Comparison of ENCODE assay signal across 1 cellular context in the genomic region with DNA sequence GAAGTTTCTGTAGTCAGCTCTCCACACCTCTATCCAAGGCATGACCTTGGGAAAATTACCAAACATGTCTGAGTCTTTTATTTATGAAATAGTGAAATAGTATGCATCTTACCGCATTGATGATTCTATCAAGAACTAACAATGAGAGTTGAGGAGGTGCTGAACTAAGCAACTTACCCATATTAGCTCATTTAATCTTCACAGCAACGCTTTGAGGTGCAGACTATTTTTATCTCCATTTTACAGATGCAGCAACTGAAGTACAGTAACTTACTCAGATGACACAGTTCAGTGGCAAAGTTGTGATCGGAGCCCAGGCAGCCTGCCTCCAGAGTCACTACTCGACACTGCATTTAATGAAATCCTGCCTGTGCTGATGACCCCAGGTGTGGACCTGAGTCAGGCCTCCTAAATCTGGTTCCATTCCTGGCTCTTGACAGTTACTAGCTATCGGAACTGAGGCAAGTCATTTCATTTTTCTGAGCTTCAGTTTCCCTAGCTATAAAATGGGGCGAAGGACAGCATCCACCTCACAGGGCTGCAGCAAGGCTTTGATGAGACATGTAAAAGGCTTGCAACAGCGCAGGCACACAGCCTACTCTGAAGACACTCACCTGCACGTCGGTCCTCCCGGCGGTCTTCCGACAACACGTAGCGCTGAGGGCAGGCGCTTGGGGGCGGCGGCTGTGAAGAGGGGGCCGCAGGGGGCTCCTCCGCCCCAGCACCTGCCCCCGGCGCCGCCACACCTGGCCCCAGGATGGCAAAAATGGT.
TF ChIP-seq lines count a peak whose summit lies in the region.

No MANE protein-coding gene starts in this region.

TF ChIP-seq in GM12878, 131 proteins besides CTCF, POLR2A, EP300 and RAD21:
- TF ChIP-seq DPF2 (IDR thresholded peaks at IDR 0.05): no peak
- no peak for TF ChIP-seq JUNB (IDR thresholded peaks at IDR 0.05)
- TF ChIP-seq EZH2 (IDR thresholded peaks at IDR 0.05; ENCODE audit: borderline replicate concordance, control insufficient read depth, low read depth, low read length): no peak
- no peak for TF ChIP-seq NFIC (IDR thresholded peaks at IDR 0.05; ENCODE audit: low read depth, low read length)
- TF ChIP-seq POLR2AphosphoS5 (IDR thresholded peaks at IDR 0.05; ENCODE audit: low read length): no peak
- TF ChIP-seq NKRF (conservative IDR thresholded peaks at IDR 0.05): no peak
- TF ChIP-seq SRF (IDR thresholded peaks at IDR 0.05; ENCODE audit: low read depth in 2 of 2, low read length in 2 of 2): no peak
- no peak for TF ChIP-seq ZNF592 (IDR thresholded peaks at IDR 0.05)
- TF ChIP-seq ZBTB11 (CRISPR knock-in tag; IDR thresholded peaks at IDR 0.05): no peak
- TF ChIP-seq CBX3 (IDR thresholded peaks at IDR 0.05; ENCODE audit: borderline replicate concordance, low read depth): no peak
- TF ChIP-seq, protein P1, sequence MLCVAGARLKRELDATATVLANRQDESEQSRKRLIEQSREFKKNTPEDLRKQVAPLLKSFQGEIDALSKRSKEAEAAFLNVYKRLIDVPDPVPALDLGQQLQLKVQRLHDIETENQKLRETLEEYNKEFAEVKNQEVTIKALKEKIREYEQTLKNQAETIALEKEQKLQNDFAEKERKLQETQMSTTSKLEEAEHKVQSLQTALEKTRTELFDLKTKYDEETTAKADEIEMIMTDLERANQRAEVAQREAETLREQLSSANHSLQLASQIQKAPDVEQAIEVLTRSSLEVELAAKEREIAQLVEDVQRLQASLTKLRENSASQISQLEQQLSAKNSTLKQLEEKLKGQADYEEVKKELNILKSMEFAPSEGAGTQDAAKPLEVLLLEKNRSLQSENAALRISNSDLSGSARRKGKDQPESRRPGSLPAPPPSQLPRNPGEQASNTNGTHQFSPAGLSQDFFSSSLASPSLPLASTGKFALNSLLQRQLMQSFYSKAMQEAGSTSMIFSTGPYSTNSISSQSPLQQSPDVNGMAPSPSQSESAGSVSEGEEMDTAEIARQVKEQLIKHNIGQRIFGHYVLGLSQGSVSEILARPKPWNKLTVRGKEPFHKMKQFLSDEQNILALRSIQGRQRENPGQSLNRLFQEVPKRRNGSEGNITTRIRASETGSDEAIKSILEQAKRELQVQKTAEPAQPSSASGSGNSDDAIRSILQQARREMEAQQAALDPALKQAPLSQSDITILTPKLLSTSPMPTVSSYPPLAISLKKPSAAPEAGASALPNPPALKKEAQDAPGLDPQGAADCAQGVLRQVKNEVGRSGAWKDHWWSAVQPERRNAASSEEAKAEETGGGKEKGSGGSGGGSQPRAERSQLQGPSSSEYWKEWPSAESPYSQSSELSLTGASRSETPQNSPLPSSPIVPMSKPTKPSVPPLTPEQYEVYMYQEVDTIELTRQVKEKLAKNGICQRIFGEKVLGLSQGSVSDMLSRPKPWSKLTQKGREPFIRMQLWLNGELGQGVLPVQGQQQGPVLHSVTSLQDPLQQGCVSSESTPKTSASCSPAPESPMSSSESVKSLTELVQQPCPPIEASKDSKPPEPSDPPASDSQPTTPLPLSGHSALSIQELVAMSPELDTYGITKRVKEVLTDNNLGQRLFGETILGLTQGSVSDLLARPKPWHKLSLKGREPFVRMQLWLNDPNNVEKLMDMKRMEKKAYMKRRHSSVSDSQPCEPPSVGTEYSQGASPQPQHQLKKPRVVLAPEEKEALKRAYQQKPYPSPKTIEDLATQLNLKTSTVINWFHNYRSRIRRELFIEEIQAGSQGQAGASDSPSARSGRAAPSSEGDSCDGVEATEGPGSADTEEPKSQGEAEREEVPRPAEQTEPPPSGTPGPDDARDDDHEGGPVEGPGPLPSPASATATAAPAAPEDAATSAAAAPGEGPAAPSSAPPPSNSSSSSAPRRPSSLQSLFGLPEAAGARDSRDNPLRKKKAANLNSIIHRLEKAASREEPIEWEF (IDR thresholded peaks at IDR 0.05; ENCODE audit: insufficient replicate concordance, low read depth, low read length): no peak
- TF ChIP-seq SUZ12 (IDR thresholded peaks at IDR 0.05; ENCODE audit: unreplicated experiment): no peak
- no peak for TF ChIP-seq TCF7 (IDR thresholded peaks at IDR 0.05; ENCODE audit: borderline replicate concordance)
- no peak for TF ChIP-seq PKNOX1 (IDR thresholded peaks at IDR 0.05)
TF ChIP-seq in GM12878: peak in this region for 0.
